Comparison of ENCODE assay signal across 13 cellular contexts in genomic region chr6:22448311-22448711, GRCh38.
A peak's percentile ranks its signal among the peaks of the same experiment; 100 is the strongest.
DNase-seq lines count a peak whose midpoint lies in the region; ATAC-seq and TF ChIP-seq lines count a peak whose summit lies in the region.
"Had no signal": no experiment of that assay in that cellular context is flagged by ENCODE, and none has a peak within 500 bp of the region (broad histone marks: within the 10 kb centered on the region; RNA-seq: fewer than 3 reads in every experiment).

No MANE protein-coding gene starts in this region.

- in situ Hi-C loops in Panc1 (cut with HindIII; ENCODE audit: low pct_unique_long_range_greater_than_20kb, low sequenced_read_pairs) = no loop called here

- POLR2A ChIA-PET in Panc1 (lab: Charles Lee) (no interaction called here), A673 (lab: Charles Lee; ENCODE audit: low non-redundant PET) (no interaction called here), GM10248 (lab: Yijun Ruan, JAX) (no interaction called here)

- no peaks in the 10 kb centered on the region for H3K9me3 ChIP-seq in Panc1 (ENCODE audit: control insufficient read depth, insufficient read depth, low read depth, low read length)
- no peaks in the 10 kb centered on the region for H3K9me3 ChIP-seq in A673 (ENCODE audit: low read depth, low read length, poor library complexity, severe bottlenecking)
- H3K9me3 ChIP-seq: tibial nerve had no signal

- intact Hi-C loops in Panc1 (cut with micrococcal nuclease; ENCODE audit: unreplicated experiment) = no loop called here
- intact Hi-C loops in A673 (cut with micrococcal nuclease; ENCODE audit: unreplicated experiment) = no loop called here

- H3K4me3 ChIP-seq in Panc1 (ENCODE audit: low read depth in 2 of 2, low read length in 2 of 2) = no peak overlapping the region
- H3K4me3 ChIP-seq in fibroblast of mammary gland (ENCODE audit: control insufficient read depth, low read depth, low read length) = no peak overlapping the region
- H3K4me3 ChIP-seq in A673 (ENCODE audit: low read depth, low read length, poor library complexity, severe bottlenecking) = no peak overlapping the region
- H3K4me3 ChIP-seq: tibial nerve had no signal

- CTCF ChIA-PET in Panc1 (lab: Charles Lee) (no interaction called here), A673 (lab: Charles Lee) (no interaction called here), GM10248 (lab: Yijun Ruan, JAX) (interaction anchor here (1.2 to 2.0 kb wide), 3 partner anchors 18 to 91 kb away, joined by 3 to 6 read pairs (median 5); no protein-coding TSS in a partner anchor)

- H3K36me3 ChIP-seq in Panc1 (ENCODE audit: control insufficient read depth, insufficient read depth, low read length) (no peaks in the 10 kb centered on the region), A673 (ENCODE audit: insufficient read depth, low read length, poor library complexity, severe bottlenecking) (no peaks in the 10 kb centered on the region)
- H3K36me3 ChIP-seq: tibial nerve had no signal

- TF ChIP-seq CTCF in Panc1 (IDR thresholded peaks at IDR 0.05) (no peak), fibroblast of mammary gland (conservative IDR thresholded peaks at IDR 0.05; ENCODE audit: control insufficient read depth, insufficient read depth, low read depth, low read length) (no peak), A673 (conservative IDR thresholded peaks at IDR 0.05; ENCODE audit: low read depth, low read length) (no peak), GM10248 (IDR thresholded peaks at IDR 0.05; ENCODE audit: control extremely low read depth, extremely low read depth, low read depth, missing control alignments) (no peak)

- no TSS peak for BruUV-seq in Panc1 (replicated peaks; lab: Mats Ljungman, UMichigan)
- no TSS peak for BruUV-seq in A673 (replicated peaks; lab: Mats Ljungman, UMichigan)

- peak; percentile 60; the same call in 1 of the 2 replicates for ATAC-seq in Panc1
- ATAC-seq in HG03039 (IDR thresholded peaks at IDR 0.05; ENCODE audit: unreplicated experiment) = no peak

- H3K4me1 ChIP-seq in Panc1 (ENCODE audit: control insufficient read depth, insufficient read depth, low read length) (0 out of 2 replicates have a peak, but pooled peaks cover 7% of the 10 kb centered on the region), A673 (ENCODE audit: insufficient read depth, low read length, poor library complexity, severe bottlenecking) (no peaks in the 10 kb centered on the region)

- peak; percentile 84 for DNase-seq in EH (ENCODE audit: low read depth)
- peak; percentile 17 for DNase-seq in Panc1 (ENCODE audit: low read depth, low spot score)
- peak; percentile 11 for DNase-seq in fibroblast of mammary gland (ENCODE audit: low read depth)
- DNase-seq in non-pigmented ciliary epithelial cell (ENCODE audit: low read depth) = peak; percentile 89
- no peak for DNase-seq in A673 (ENCODE audit: low spot score)
- DNase-seq in GM10248 (ENCODE audit: extremely low spot score) = no peak
- DNase-seq in stimulated activated naive CD4-positive, alpha-beta T cell (lab: John Stamatoyannopoulos, UW) = no peak
- DNase-seq: activated CD8-positive, alpha-beta memory T cell treated with anti-CD3 and anti-CD28 coated beads for 24 hours; Calu3; naive B cell; SW 1271 had no signal

- H3K27me3 ChIP-seq in Panc1 (ENCODE audit: control insufficient read depth, insufficient read depth, low read length) (no peaks in the 10 kb centered on the region), A673 (replicated peaks; ENCODE audit: insufficient read depth, low read depth, low read length, poor library complexity) (no peaks in the 10 kb centered on the region)
- H3K27me3 ChIP-seq: tibial nerve had no signal

- H3K27ac ChIP-seq in Panc1 (ENCODE audit: low read length) (no peak overlapping the region), A673 (ENCODE audit: low read depth, low read length, poor library complexity, severe bottlenecking) (no peak overlapping the region)
- H3K27ac ChIP-seq: tibial nerve had no signal

Comparison
In these comparisons a context has a peak if more than half of its experiments do, and no peak if none do; other contexts are left out.
1. DNase-seq: peak in EH (single experiment), Panc1 (single experiment), fibroblast of mammary gland (single experiment) and non-pigmented ciliary epithelial cell (single experiment); none in A673 (single experiment), GM10248 (single experiment) and stimulated activated naive CD4-positive, alpha-beta T cell (0 of 6).